9 cellular contexts compared by ENCODE assay signal in the genomic region with DNA sequence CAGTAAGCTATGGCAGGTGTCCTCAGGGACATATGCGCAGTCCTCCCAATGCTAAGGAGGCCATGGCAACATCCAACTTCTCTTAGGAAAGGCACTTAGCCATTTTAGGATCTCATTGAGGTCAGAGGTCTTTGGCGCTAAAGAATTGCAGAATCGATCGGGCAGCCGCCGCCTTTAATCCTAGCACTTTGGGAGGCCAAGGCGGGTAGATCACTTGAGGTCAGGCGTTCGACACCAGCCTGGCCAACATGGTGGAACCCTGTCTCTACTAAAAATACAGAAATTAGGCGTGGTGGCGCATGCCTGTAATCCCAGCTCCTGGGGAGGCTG. TPM values are rescaled to one million over a fixed set of nuclear protein-coding genes. Genes with fewer than 3 reads are reported as not detected.
DNase-seq lines count a peak whose midpoint lies in the region; ATAC-seq, FAIRE-seq and TF ChIP-seq lines count a peak whose summit lies in the region.
"Had no signal": no experiment of that assay in that cellular context is flagged by ENCODE, and none has a peak within 500 bp of the region (broad histone marks: within the 10 kb centered on the region; RNA-seq: fewer than 3 reads in every experiment).

No MANE protein-coding gene starts in this region.

- TF ChIP-seq EP300 in upper lobe of left lung (IDR thresholded peaks at IDR 0.05): no peak

- no peaks in the 10 kb centered on the region for H3K27me3 Mint-ChIP-seq in astrocyte (ENCODE audit: low read depth, unreplicated experiment)

- H3K4me3 Mint-ChIP-seq in astrocyte (ENCODE audit: unreplicated experiment): peak overlapping the region; percentile 85

- no peak overlapping the region for H3K4ac ChIP-seq in mesendoderm (ENCODE audit: low read depth, low read length)

- no peaks in the 10 kb centered on the region for H3K27me3 ChIP-seq in right atrium auricular region
- no peaks in the 10 kb centered on the region for H3K27me3 ChIP-seq in right cardiac atrium (ENCODE audit: control insufficient read depth, insufficient read depth)
- no peaks in the 10 kb centered on the region for H3K27me3 ChIP-seq in astrocyte (ENCODE audit: insufficient read depth, low read length)
- H3K27me3 ChIP-seq in mesendoderm (ENCODE audit: insufficient read depth, low read length, poor library complexity): no peaks in the 10 kb centered on the region
- no peaks in the 10 kb centered on the region for H3K27me3 ChIP-seq in upper lobe of left lung

- H3K4me2 ChIP-seq in astrocyte (ENCODE audit: low read length) (peak overlapping the region; percentile 95), mesendoderm (ENCODE audit: low read length) (no peak overlapping the region)

- peak overlapping the region; percentile 92 to 95 for H3K27ac ChIP-seq in right atrium auricular region
- H3K27ac ChIP-seq in right cardiac atrium (ENCODE audit: low read length): no peak overlapping the region
- peak overlapping the region; percentile 85 for H3K27ac ChIP-seq in astrocyte (ENCODE audit: low read depth, low read length)
- no peak overlapping the region for H3K27ac ChIP-seq in mesendoderm (ENCODE audit: low read depth, low read length)
- H3K27ac ChIP-seq in upper lobe of left lung: peak overlapping the region; percentile 91 to 95 (median 92)

- no peak overlapping the region for H3K18ac ChIP-seq in mesendoderm (ENCODE audit: low read length)

- H3K79me1 ChIP-seq in mesendoderm (ENCODE audit: low read length): peaks cover 17% of the 10 kb centered on the region

- no peaks in the 10 kb centered on the region for H3K9me3 ChIP-seq in right atrium auricular region
- no peaks in the 10 kb centered on the region for H3K9me3 ChIP-seq in right cardiac atrium (ENCODE audit: control insufficient read depth, low read length)
- H3K9me3 ChIP-seq in astrocyte (ENCODE audit: insufficient read depth, low read depth, low read length): no peaks in the 10 kb centered on the region
- no peaks in the 10 kb centered on the region for H3K9me3 ChIP-seq in upper lobe of left lung

- H3K4me1 Mint-ChIP-seq in astrocyte (ENCODE audit: low read depth, unreplicated experiment): peaks cover 8% of the 10 kb centered on the region

- no peaks in the 10 kb centered on the region for H3K9me3 Mint-ChIP-seq in astrocyte (ENCODE audit: unreplicated experiment)

- H4K20me1 ChIP-seq in astrocyte (ENCODE audit: insufficient read depth, low read length): peaks cover 23% of the 10 kb centered on the region

- H4K8ac ChIP-seq in mesendoderm (ENCODE audit: low read depth, low read length): no peak overlapping the region

- 94% methylated on average over 11 of the region's 11 CpGs for WGBS in right cardiac atrium
- no CpG with 5 or more reads among the region's 11 CpGs for WGBS in mesendoderm (ENCODE audit: extremely low coverage, insufficient coverage, low lambda C conversion rate)
- WGBS in upper lobe of left lung, 2 donors: 89 to 97% methylated on average over 11 of the region's 11 CpGs

- H3K56ac ChIP-seq in mesendoderm (ENCODE audit: low read length): peak overlapping the region; percentile 92

- H3K36me3 Mint-ChIP-seq in astrocyte (ENCODE audit: low read depth, unreplicated experiment): peaks cover 5% of the 10 kb centered on the region

- TF ChIP-seq CTCF in right atrium auricular region (IDR thresholded peaks at IDR 0.05) (no peak), astrocyte (IDR thresholded peaks at IDR 0.05; ENCODE audit: insufficient read depth, low read depth, low read length) (no peak), upper lobe of left lung (IDR thresholded peaks at IDR 0.05) (no peak)

- ATAC-seq in right cardiac atrium (no peak), upper lobe of left lung (ENCODE audit: low FRiP score in 2 of 2) (no peak), GM19023 (IDR thresholded peaks at IDR 0.05; ENCODE audit: unreplicated experiment) (no peak)

- H3K23ac ChIP-seq in mesendoderm (ENCODE audit: low read length): no peak overlapping the region

- H3K36me3 ChIP-seq in right atrium auricular region (no peaks in the 10 kb centered on the region), astrocyte (ENCODE audit: insufficient read depth, low read length) (no peaks in the 10 kb centered on the region), mesendoderm (ENCODE audit: control insufficient read depth, insufficient read depth, low read length) (peaks cover 2% of the 10 kb centered on the region), upper lobe of left lung (no peaks in the 10 kb centered on the region)

- H3K4me1 ChIP-seq in right atrium auricular region (peaks cover 0 to 20% of the 10 kb centered on the region in 2 donors), right cardiac atrium (ENCODE audit: control insufficient read depth, insufficient read depth, low read length) (no peaks in the 10 kb centered on the region), astrocyte (ENCODE audit: insufficient read depth, low read length) (peaks cover 10% of the 10 kb centered on the region), mesendoderm (ENCODE audit: control insufficient read depth, low read depth, low read length) (peaks cover 2% of the 10 kb centered on the region), upper lobe of left lung (peaks cover 13 to 26% (median 17%) of the 10 kb centered on the region in 4 donors)

- peaks cover 32% of the 10 kb centered on the region for H3K79me2 ChIP-seq in astrocyte (ENCODE audit: insufficient read depth, low read length)
- H3K79me2 ChIP-seq in mesendoderm (ENCODE audit: control insufficient read depth, insufficient read depth, low read length): peaks cover 24% of the 10 kb centered on the region

- H3K4me3 ChIP-seq in right atrium auricular region (peak overlapping the region in 1 of 2 donors; percentile 88), right cardiac atrium (ENCODE audit: low read length) (no peak overlapping the region), astrocyte (ENCODE audit: insufficient read depth, low read depth, low read length) (no peak overlapping the region), mesendoderm (ENCODE audit: low read length) (no peak overlapping the region), upper lobe of left lung (peak overlapping the region in 2 of 4 donors; percentile 76 to 96)

- no peak overlapping the region for H2AK5ac ChIP-seq in mesendoderm (ENCODE audit: low read length)

- TF ChIP-seq POLR2A in upper lobe of left lung (IDR thresholded peaks at IDR 0.05): no peak

- no peak overlapping the region for H2BK5ac ChIP-seq in mesendoderm (ENCODE audit: low read length)

- intact Hi-C loops in right cardiac atrium (cut with DNase I): no loop called here

- no peak for FAIRE-seq in astrocyte (lab: Jason Lieb, UNC)

- H2BK120ac ChIP-seq in mesendoderm (ENCODE audit: low read depth, low read length): no peak overlapping the region

- H4K5ac ChIP-seq in mesendoderm (ENCODE audit: low read length): peak overlapping the region; percentile 85

- H3K27ac Mint-ChIP-seq in astrocyte (ENCODE audit: unreplicated experiment): peak overlapping the region; percentile 55

- H3K9ac ChIP-seq in astrocyte (ENCODE audit: low read length) (peak overlapping the region; percentile 84), mesendoderm (ENCODE audit: low read length) (peak overlapping the region; percentile 87)

- DNase-seq in right atrium auricular region (ENCODE audit: low spot score) (no peak), right cardiac atrium (no peak), astrocyte (ENCODE audit: low read depth) (no peak), mesendoderm (no peak), upper lobe of left lung (no peak), NCI-H748 (lab: John Stamatoyannopoulos, UW; ENCODE audit: unreplicated experiment) (no peak)
- no peak for DNase-seq in NK-92 treated with Interleukin-12 subunit alpha and Interleukin-12 subunit beta, amount 100 ng/mL, for 24 hours (lab: John Stamatoyannopoulos, UW)
- DNase-seq: activated CD4-positive, alpha-beta T cell treated with anti-CD3 and anti-CD28 coated beads for 1 hour had no signal

- H2BK15ac ChIP-seq in mesendoderm (replicated peaks; ENCODE audit: low read depth): no peak overlapping the region

- peak overlapping the region; percentile 87 for H2AFZ ChIP-seq in astrocyte (ENCODE audit: low read depth, low read length)

RNA-seq across cellular contexts. Expression of a gene that starts 1.2 kb away (rescaled TPM):
- 10 to 100 TPM; 46.9 to 78.7 TPM for total RNA-seq in right atrium auricular region
- total RNA-seq in right cardiac atrium: 10 to 100 TPM; 60.1 to 70.5 (median 65.8) TPM
- polyA plus RNA-seq in right cardiac atrium: 48.9 TPM
- total RNA-seq in astrocyte: 72.6 and 74.6 TPM in 2 replicates
- polyA plus RNA-seq in mesendoderm (2013, experiment 1 of 2): 43.2 TPM
- 41.3 TPM for polyA plus RNA-seq in mesendoderm (2013, experiment 2 of 2)
- total RNA-seq in upper lobe of left lung: 100 to 1,000 TPM in 1 of 6 donors, 10 to 100 TPM in 5; 34.6 to 144 (median 59.1) TPM

RNA-seq across cellular contexts. Expression of a gene that starts 13.8 kb away (rescaled TPM):
- total RNA-seq in right atrium auricular region: 10 to 100 TPM; 28.8 to 41.7 TPM
- total RNA-seq in right cardiac atrium: 10 to 100 TPM; 45.8 to 55.0 (median 51.9) TPM
- 22.4 TPM for polyA plus RNA-seq in right cardiac atrium
- 105 and 110 TPM in 2 replicates for total RNA-seq in astrocyte
- polyA plus RNA-seq in mesendoderm (2013, experiment 1 of 2): 39.0 TPM
- polyA plus RNA-seq in mesendoderm (2013, experiment 2 of 2): 38.3 TPM
- 100 to 1,000 TPM in 3 of 6 donors, 10 to 100 TPM in 3; 55.7 to 273 (median 103) TPM for total RNA-seq in upper lobe of left lung

Comparison
In these comparisons a context has a peak if more than half of its experiments do, and no peak if none do; other contexts are left out.
1. H3K27ac ChIP-seq: peak in right atrium auricular region (2 of 2), astrocyte (single experiment) and upper lobe of left lung (4 of 4); none in right cardiac atrium (single experiment) and mesendoderm (single experiment).